ENCODE assay signal across 8 cellular contexts in genomic region chr20:44643596-44644383, GRCh38. TPM values are rescaled to one million over a fixed set of nuclear protein-coding genes. Genes with fewer than 3 reads are reported as not detected.
DNase-seq lines count a peak whose midpoint lies in the region; ATAC-seq and TF ChIP-seq lines count a peak whose summit lies in the region.

No MANE protein-coding gene starts in this region.

- H3F3A ChIP-seq in MM.1S (ENCODE audit: insufficient read depth, low read length): peaks cover 61% of the 10 kb centered on the region

- H3K27me3 ChIP-seq in MM.1S (replicated peaks; ENCODE audit: insufficient read depth, low read length): no peaks in the 10 kb centered on the region
- no peaks in the 10 kb centered on the region for H3K27me3 ChIP-seq in parathyroid adenoma (ENCODE audit: control insufficient read depth, insufficient read depth, low read length)

- H3K27ac ChIP-seq in MM.1S (ENCODE audit: low read length): peak overlapping the region; percentile 98
- peak overlapping the region; percentile 63 for H3K27ac ChIP-seq in parathyroid adenoma

- ATAC-seq in HG03432 (IDR thresholded peaks at IDR 0.05; ENCODE audit: unreplicated experiment) (no peak), HG02623 (IDR thresholded peaks at IDR 0.05; ENCODE audit: unreplicated experiment) (no peak)

- no peak overlapping the region for H3K4me3 ChIP-seq in MM.1S (ENCODE audit: low read length)
- no peak overlapping the region for H3K4me3 ChIP-seq in fibroblast of villous mesenchyme (ENCODE audit: low read depth, low read length)
- no peak overlapping the region for H3K4me3 ChIP-seq in parathyroid adenoma (ENCODE audit: low read depth, low read length)

- TF ChIP-seq CTCF in MM.1S (IDR thresholded peaks at IDR 0.05; ENCODE audit: low read length): no peak
- no peak for TF ChIP-seq CTCF in fibroblast of villous mesenchyme (IDR thresholded peaks at IDR 0.05; ENCODE audit: insufficient read depth, low read depth, low read length)
- TF ChIP-seq CTCF in parathyroid adenoma (IDR thresholded peaks at IDR 0.05): no peak

- H2AFZ ChIP-seq in MM.1S (ENCODE audit: low read length) (no peak overlapping the region), parathyroid adenoma (no peak overlapping the region)

- no peaks in the 10 kb centered on the region for H3K9me2 ChIP-seq in MM.1S (replicated peaks; ENCODE audit: insufficient read depth, low read length)

- H3K9ac ChIP-seq in MM.1S (ENCODE audit: low read length) (peak overlapping the region; percentile 68), parathyroid adenoma (no peak overlapping the region)

- H3K4me1 ChIP-seq in MM.1S (ENCODE audit: low read length): peaks cover 64% of the 10 kb centered on the region
- peaks cover 4% of the 10 kb centered on the region for H3K4me1 ChIP-seq in parathyroid adenoma

- H3K36me3 ChIP-seq in MM.1S (replicated peaks; ENCODE audit: insufficient read depth, low read length) (0 out of 2 replicates have a peak, but pooled peaks cover 1% of the 10 kb centered on the region), parathyroid adenoma (ENCODE audit: control insufficient read depth, insufficient read depth, low read length) (no peaks in the 10 kb centered on the region)

- DNase-seq in CD1c-positive myeloid dendritic cell (ENCODE audit: extremely low spot score) (peak; percentile 71), MM.1S (peak; percentile 20), activated T-helper 1 cell treated with Interleukin-2 at 50 U/mL for 16 hours (ENCODE audit: low read depth) (peak; percentile 30), fibroblast of villous mesenchyme (ENCODE audit: low read depth) (peak; percentile 92), NCI-H2107 (lab: John Stamatoyannopoulos, UW) (no peak)

- H3K9me3 ChIP-seq in MM.1S (replicated peaks; ENCODE audit: insufficient read depth, low read length) (no peaks in the 10 kb centered on the region), parathyroid adenoma (ENCODE audit: control insufficient read depth, low read length) (no peaks in the 10 kb centered on the region)

- H3K4me2 ChIP-seq in MM.1S (ENCODE audit: low read depth, low read length): peak overlapping the region; percentile 90
- H3K4me2 ChIP-seq in parathyroid adenoma (ENCODE audit: low read length): no peak overlapping the region

- no peaks in the 10 kb centered on the region for H4K20me1 ChIP-seq in MM.1S (ENCODE audit: insufficient read depth, low read length)

- H3K79me2 ChIP-seq in MM.1S (ENCODE audit: low read length) (peaks cover 70% of the 10 kb centered on the region), parathyroid adenoma (no peaks in the 10 kb centered on the region)

RNA-seq across cellular contexts. Expression of gene ADA, which starts 7.7 kb away (rescaled TPM):
- total RNA-seq in fibroblast of villous mesenchyme: 6.4 and 10.4 TPM in 2 replicates
